Comparison of ENCODE assay signal across 20 cellular contexts in genomic region chr15:61521961-61522360, GRCh38.
"Had no signal": no experiment of that assay in that cellular context is flagged by ENCODE, and none has a peak within 500 bp of the region (broad histone marks: within the 10 kb centered on the region; RNA-seq: fewer than 3 reads in every experiment).

No MANE protein-coding gene starts in this region.

- DNase-seq: activated CD4-positive, alpha-beta T cell treated with anti-CD3 and anti-CD28 coated beads for 4 hours; activated CD4-positive, alpha-beta T cell treated with anti-CD3 and anti-CD28 coated beads, Interleukin-2, amount 50 U/mL, for 4 hours; activated CD8-positive, alpha-beta memory T cell treated with anti-CD3 and anti-CD28 coated beads, Interleukin-2, amount 10 ng/mL, durations not matched to agents 7 days and 5 days; activated effector memory CD4-positive, alpha-beta T cell treated with Interleukin-2 at 50 U/mL for 16 hours; activated naive CD4-positive, alpha-beta T cell; activated T-cell treated with anti-CD3 and anti-CD28 coated beads, Interleukin-2, amount 50 U/mL, for 24 hours; aorta; caudate nucleus; NCI-H1092; NCI-H1417; NCI-H1930; NCI-H2171 treated with DMSO at 0.1 percent for 48 hours; NCI-H226; NCI-H526 treated with DMSO at 0.1 percent for 48 hours; NCI-H82; NK-92 treated with Interleukin-12 subunit alpha and Interleukin-12 subunit beta, amount 100 ng/mL, for 24 hours; PC-3; SHP77 had no signal

- H3K27me3 ChIP-seq: breast epithelium had no signal

- H3K4me3 ChIP-seq: breast epithelium had no signal

- H3K27ac ChIP-seq: breast epithelium had no signal

- H3K36me3 ChIP-seq: breast epithelium had no signal

- ATAC-seq: activated CD4-positive, CD25-positive, alpha-beta regulatory T cell treated with anti-CD3 and anti-CD28 coated beads, Interleukin-2, amount 50 U/mL, for 24 hours; PC-3 had no signal

- H3K9me3 ChIP-seq: breast epithelium had no signal
